In the genomic region with DNA sequence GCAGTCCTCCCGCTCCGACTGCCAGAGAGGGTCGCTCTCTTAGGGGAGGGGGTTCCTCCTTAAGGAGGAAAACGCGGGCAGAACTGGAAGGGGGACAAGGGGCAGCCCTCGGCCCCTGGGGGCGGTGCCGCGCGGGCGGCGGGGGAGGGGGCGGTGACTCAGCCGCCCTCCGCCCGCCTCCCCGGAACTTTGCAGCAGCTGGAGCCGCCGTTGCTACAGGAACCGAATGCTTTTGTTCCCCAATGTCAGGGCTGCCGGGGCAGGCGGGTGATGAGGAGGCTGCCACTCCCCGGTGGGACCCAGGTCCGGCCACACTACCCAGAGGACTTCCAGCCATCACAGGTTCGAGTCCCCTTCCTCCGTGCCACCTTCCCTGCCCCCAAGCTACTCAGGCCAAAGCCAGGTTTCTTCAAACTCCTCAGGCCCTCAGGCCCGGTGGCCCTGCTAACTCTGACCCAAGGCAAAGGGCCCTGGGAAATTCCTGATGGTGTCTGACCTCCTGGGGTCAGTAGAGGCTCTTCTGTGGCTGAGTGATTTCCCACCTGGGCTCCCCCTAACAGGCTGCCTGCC, we compare ENCODE assay signal across 8 cellular contexts. TPM values are rescaled to one million over a fixed set of nuclear protein-coding genes. Genes with fewer than 3 reads are reported as not detected.
DNase-seq lines count a peak whose midpoint lies in the region; ATAC-seq and TF ChIP-seq lines count a peak whose summit lies in the region.

No MANE protein-coding gene starts in this region.

- H2BK120ac ChIP-seq in mesenchymal stem cell (ENCODE audit: low read depth, low read length), result peak overlapping the region; percentile 77

- H3K4me3 ChIP-seq in GM12865 (ENCODE audit: low read depth, low read length) (0 out of 2 replicates have a peak overlapping the region, but pooled peaks have one; percentile 20), mesenchymal stem cell (ENCODE audit: insufficient read depth in 1 of 2, low read depth in 1 of 2, low read length in 2 of 2) (peak overlapping the region; percentile 59 to 78)

- POLR2A ChIA-PET in activated CD4-positive, alpha-beta memory T cell treated with anti-CD3 and anti-CD28 coated beads, Interleukin-2, amount 10 ng/mL, durations not matched to agents 7 days and 5 days (lab: Charles Lee), result interaction anchor here (1.0 to 2.6 kb wide), 3 partner anchors 10 to 312 kb away, joined by 3 to 11 read pairs (median 3); partner anchors contain the start of gene TMEM39B

- H3K36me3 ChIP-seq in mesenchymal stem cell (ENCODE audit: control insufficient read depth in 1 of 2, insufficient read depth in 2 of 2, low read depth in 1 of 2, low read length in 2 of 2), result peaks cover 0 to 6% of the 10 kb centered on the region in 2 experiments

- no peak for TF ChIP-seq CTCF in GM12865 (IDR thresholded peaks at IDR 0.05; ENCODE audit: insufficient read depth, low read depth, low read length, missing control alignments)

- no peak overlapping the region for H3K23ac ChIP-seq in mesenchymal stem cell (ENCODE audit: low read length in 2 of 2)

- H3K27me3 Mint-ChIP-seq in activated CD4-positive, alpha-beta memory T cell treated with anti-CD3 and anti-CD28 coated beads, Interleukin-2, amount 10 ng/mL, durations not matched to agents 7 days and 5 days, result peaks cover 52% of the 10 kb centered on the region

- no peaks in the 10 kb centered on the region for H3K36me3 Mint-ChIP-seq in activated CD4-positive, alpha-beta memory T cell treated with anti-CD3 and anti-CD28 coated beads, Interleukin-2, amount 10 ng/mL, durations not matched to agents 7 days and 5 days (ENCODE audit: low read depth)

- peaks cover 29% of the 10 kb centered on the region for H3K4me1 Mint-ChIP-seq in activated CD4-positive, alpha-beta memory T cell treated with anti-CD3 and anti-CD28 coated beads, Interleukin-2, amount 10 ng/mL, durations not matched to agents 7 days and 5 days

- peaks cover 47% of the 10 kb centered on the region for H3K4me1 ChIP-seq in mesenchymal stem cell (ENCODE audit: control insufficient read depth, insufficient read depth, low read depth, low read length)

- H3K9me3 Mint-ChIP-seq in activated CD4-positive, alpha-beta memory T cell treated with anti-CD3 and anti-CD28 coated beads, Interleukin-2, amount 10 ng/mL, durations not matched to agents 7 days and 5 days, result no peaks in the 10 kb centered on the region

- H3K9ac ChIP-seq in mesenchymal stem cell (ENCODE audit: low read length), result peak overlapping the region; percentile 88

- H3K4me2 ChIP-seq in mesenchymal stem cell (ENCODE audit: low read length, poor library complexity, severe bottlenecking), result peak overlapping the region; percentile 66

- H3K14ac ChIP-seq in mesenchymal stem cell (ENCODE audit: low read length in 2 of 2), result no peak overlapping the region

- H2AFZ ChIP-seq in mesenchymal stem cell (ENCODE audit: low read depth, low read length), result peak overlapping the region; percentile 62

- H4K8ac ChIP-seq in mesenchymal stem cell (ENCODE audit: low read length), result peak overlapping the region; percentile 73

- no peak overlapping the region for H2BK5ac ChIP-seq in mesenchymal stem cell (ENCODE audit: low read depth, low read length, poor library complexity, severe bottlenecking)

- peak overlapping the region; percentile 91 for H4K91ac ChIP-seq in mesenchymal stem cell (ENCODE audit: low read length)

- peaks cover 8 to 17% of the 10 kb centered on the region in 2 experiments for H3K27me3 ChIP-seq in mesenchymal stem cell (ENCODE audit: control insufficient read depth in 1 of 2, insufficient read depth in 1 of 2, low read length in 2 of 2)

- peak overlapping the region; percentile 47 for H2AK5ac ChIP-seq in mesenchymal stem cell (ENCODE audit: low read length, severe bottlenecking)

- H2BK12ac ChIP-seq in mesenchymal stem cell (ENCODE audit: low read length in 2 of 2), result peak overlapping the region; percentile 30 to 90

- H3K4ac ChIP-seq in mesenchymal stem cell (ENCODE audit: low read depth in 1 of 2, low read length in 2 of 2), result peak overlapping the region in 1 of 2 experiments; percentile 45

- no peak overlapping the region for H3K4me3 Mint-ChIP-seq in activated CD4-positive, alpha-beta memory T cell treated with anti-CD3 and anti-CD28 coated beads, Interleukin-2, amount 10 ng/mL, durations not matched to agents 7 days and 5 days

- WGBS in mesenchymal stem cell, result under 1% methylated on average over 24 of the region's 27 CpGs

- no peak overlapping the region for H2BK15ac ChIP-seq in mesenchymal stem cell (ENCODE audit: low read depth, poor library complexity, severe bottlenecking)

- no peaks in the 10 kb centered on the region for H3K79me1 ChIP-seq in mesenchymal stem cell (replicated peaks; ENCODE audit: low read length, poor library complexity, severe bottlenecking)

- DNase-seq in GM12865 (ENCODE audit: low read depth) (peak; percentile 38), NCI-H2171 treated with DMSO at 0.1 percent for 48 hours (lab: John Stamatoyannopoulos, UW) (peak; percentile 51), mesenchymal stem cell (peak; percentile 83)
- DNase-seq in activated CD4-positive, alpha-beta memory T cell treated with anti-CD3 and anti-CD28 coated beads, Interleukin-2, amount 10 ng/mL, durations not matched to agents 7 days and 5 days, result peak; percentile 64
- peak; percentile 56 for DNase-seq in effector CD4-positive, alpha-beta T cell
- DNase-seq in stimulated activated CD8-positive, alpha-beta memory T cell treated with anti-CD3 and anti-CD28 coated beads, Interleukin-4, amount 100 ng/mL, for 48 hours, result peak; percentile 67

- H3K27ac Mint-ChIP-seq in activated CD4-positive, alpha-beta memory T cell treated with anti-CD3 and anti-CD28 coated beads, Interleukin-2, amount 10 ng/mL, durations not matched to agents 7 days and 5 days, result no peak overlapping the region

- peak overlapping the region; percentile 90 to 95 for H3K18ac ChIP-seq in mesenchymal stem cell (ENCODE audit: low read depth in 1 of 2, low read length in 2 of 2)

- CTCF ChIA-PET in activated CD4-positive, alpha-beta memory T cell treated with anti-CD3 and anti-CD28 coated beads, Interleukin-2, amount 10 ng/mL, durations not matched to agents 7 days and 5 days (lab: Charles Lee), result interaction anchor here (1.9 to 4.4 kb wide), 3 partner anchors 10 to 28 kb away, joined by 5 to 28 read pairs (median 8); no protein-coding TSS in a partner anchor

- H3K9me3 ChIP-seq in mesenchymal stem cell (ENCODE audit: control insufficient read depth, low read length), result no peaks in the 10 kb centered on the region

- ATAC-seq in GM18517 (IDR thresholded peaks at IDR 0.05; ENCODE audit: unreplicated experiment), result no peak
- no peak for ATAC-seq in GM19395 (IDR thresholded peaks at IDR 0.05; ENCODE audit: unreplicated experiment)

- H3K27ac ChIP-seq in mesenchymal stem cell (ENCODE audit: low read length, poor library complexity, severe bottlenecking), result peak overlapping the region; percentile 36

RNA-seq across cellular contexts. Expression of gene ADGRB2, which starts 3.2 kb away (rescaled TPM):
- under 1 TPM; 0.68 to 0.81 TPM for total RNA-seq in activated CD4-positive, alpha-beta memory T cell treated with anti-CD3 and anti-CD28 coated beads, Interleukin-2, amount 10 ng/mL, durations not matched to agents 7 days and 5 days
- polyA plus RNA-seq in mesenchymal stem cell (2013, experiment 1 of 2), result 6.1 TPM
- polyA plus RNA-seq in mesenchymal stem cell (2013, experiment 2 of 2), result 5.3 TPM

RNA-seq across cellular contexts. Expression of gene SPOCD1, which starts 54.8 kb away (rescaled TPM):
- under 1 TPM; 0.08 to 0.15 TPM for total RNA-seq in activated CD4-positive, alpha-beta memory T cell treated with anti-CD3 and anti-CD28 coated beads, Interleukin-2, amount 10 ng/mL, durations not matched to agents 7 days and 5 days
- polyA plus RNA-seq in mesenchymal stem cell (2013, experiment 1 of 2), result 20.4 TPM
- polyA plus RNA-seq in mesenchymal stem cell (2013, experiment 2 of 2), result 20.7 TPM

RNA-seq across cellular contexts. Expression of gene COL16A1, which starts 57.2 kb away (rescaled TPM):
- total RNA-seq in activated CD4-positive, alpha-beta memory T cell treated with anti-CD3 and anti-CD28 coated beads, Interleukin-2, amount 10 ng/mL, durations not matched to agents 7 days and 5 days, result not detected
- polyA plus RNA-seq in mesenchymal stem cell (2013, experiment 1 of 2), result 20.9 TPM
- polyA plus RNA-seq in mesenchymal stem cell (2013, experiment 2 of 2), result 18.3 TPM
